Comparison of ENCODE assay signal across 9 cellular contexts in the genomic region with DNA sequence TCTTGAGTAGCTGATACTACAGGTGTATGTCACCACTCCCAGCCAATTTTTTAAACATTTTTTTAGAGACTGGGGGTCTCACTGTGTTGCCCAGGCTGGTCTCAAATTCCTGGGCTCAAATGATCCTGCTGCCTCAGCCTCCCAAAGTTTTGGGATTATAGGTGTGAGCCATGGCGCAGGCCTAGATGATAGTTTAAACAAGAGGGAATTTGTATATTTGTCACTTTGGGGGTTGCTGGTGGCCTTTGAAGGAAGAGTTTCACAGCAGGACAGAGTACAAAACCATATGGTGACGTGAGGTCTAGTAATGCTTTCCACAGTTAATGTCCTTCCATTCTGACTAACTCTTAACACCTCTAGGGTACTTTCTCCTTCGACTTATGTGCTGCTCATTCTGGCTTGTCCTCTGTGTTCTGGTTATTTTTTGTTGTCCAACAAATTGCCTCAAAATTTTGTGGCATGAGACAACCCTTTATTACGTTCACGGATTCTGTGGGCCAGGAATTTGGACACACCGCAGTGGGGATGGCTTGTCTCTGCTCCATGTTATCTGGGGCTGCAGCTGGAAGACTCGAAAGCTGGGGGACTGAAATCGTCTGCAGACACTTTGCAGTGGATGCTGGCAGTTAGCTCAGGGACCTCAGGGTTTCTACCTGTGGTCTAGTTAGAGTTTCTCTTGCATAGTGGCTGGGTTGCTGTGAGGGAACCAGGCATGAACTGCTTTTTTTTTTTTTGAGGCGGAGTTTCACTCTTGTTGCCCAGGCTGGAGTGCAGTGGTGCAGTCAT. TPM values are rescaled to one million over a fixed set of nuclear protein-coding genes. Genes with fewer than 3 reads are reported as not detected.
A peak's percentile ranks its signal among the peaks of the same experiment; 100 is the strongest.
DNase-seq lines count a peak whose midpoint lies in the region; ATAC-seq, FAIRE-seq and TF ChIP-seq lines count a peak whose summit lies in the region.
"Had no signal": no experiment of that assay in that cellular context is flagged by ENCODE, and none has a peak within 500 bp of the region (broad histone marks: within the 10 kb centered on the region; RNA-seq: fewer than 3 reads in every experiment).

No MANE protein-coding gene starts in this region.

- H3K4me3 ChIP-seq in endothelial cell of umbilical vein (replicated peaks in 1 of 3; ENCODE audit: insufficient read depth in 1 of 3, low read depth in 1 of 3, low read length in 3 of 3), result no peak overlapping the region

- TF ChIP-seq CTCF in endothelial cell of umbilical vein (IDR thresholded peaks at IDR 0.05; ENCODE audit: extremely low read depth in 1 of 2, insufficient read depth in 1 of 2, low read depth in 1 of 2, low read length in 2 of 2), result no peak

- H3K27ac Mint-ChIP-seq in effector memory CD8-positive, alpha-beta T cell, result no peak overlapping the region

- POLR2A ChIA-PET in endothelial cell of umbilical vein (lab: Charles Lee), result no interaction called here

- no peaks in the 10 kb centered on the region for H3K9me1 ChIP-seq in endothelial cell of umbilical vein (replicated peaks; ENCODE audit: control insufficient read depth, extremely low read depth, insufficient read depth, low read length)

- CTCF ChIA-PET in endothelial cell of umbilical vein (lab: Charles Lee), result interaction anchor here (0.8 to 1.9 kb wide), 5 partner anchors 15 to 53 kb away, joined by 3 to 8 read pairs (median 5); no protein-coding TSS in a partner anchor

- no peak overlapping the region for H2AFZ ChIP-seq in endothelial cell of umbilical vein (ENCODE audit: low read depth, low read length)

- intact Hi-C loops in endothelial cell of umbilical vein (cut with micrococcal nuclease), result no loop called here

- H4K20me1 ChIP-seq in endothelial cell of umbilical vein (replicated peaks; ENCODE audit: control insufficient read depth, extremely low read depth, insufficient read depth, low read length), result no peaks in the 10 kb centered on the region

- no peak for DNase-seq in endothelial cell of umbilical vein (ENCODE audit: low read depth, low spot score)
- DNase-seq in hepatic stellate cell (ENCODE audit: low spot score), result no peak
- no peak for DNase-seq in KG1 (lab: John Stamatoyannopoulos, UW)
- DNase-seq in effector memory CD8-positive, alpha-beta T cell, result no peak
- DNase-seq: NCI-H1092 treated with DMSO at 0.1 percent for 48 hours had no signal

- FAIRE-seq in endothelial cell of umbilical vein (lab: Jason Lieb, UNC), result peak; percentile 46

- H3K4me3 Mint-ChIP-seq in effector memory CD8-positive, alpha-beta T cell, result no peak overlapping the region

- H3K4me1 ChIP-seq in endothelial cell of umbilical vein (ENCODE audit: control insufficient read depth, extremely low read depth, insufficient read depth, low read length), result peaks cover 41% of the 10 kb centered on the region

- H3K9me3 Mint-ChIP-seq in effector memory CD8-positive, alpha-beta T cell, result no peaks in the 10 kb centered on the region

- ATAC-seq in GM18867 (IDR thresholded peaks at IDR 0.05; ENCODE audit: unreplicated experiment) (peak; percentile 76), GM21423 (IDR thresholded peaks at IDR 0.05; ENCODE audit: unreplicated experiment) (peak; percentile 61), HG03460 (IDR thresholded peaks at IDR 0.05; ENCODE audit: unreplicated experiment) (peak; percentile 51), HG03025 (IDR thresholded peaks at IDR 0.05; ENCODE audit: low FRiP score, unreplicated experiment) (no peak)
- ATAC-seq in effector memory CD8-positive, alpha-beta T cell (replicated peaks), result no peak

- peaks cover 0 to 8% of the 10 kb centered on the region in 2 donors for H3K27me3 Mint-ChIP-seq in effector memory CD8-positive, alpha-beta T cell

- H3K9ac ChIP-seq in endothelial cell of umbilical vein (replicated peaks; ENCODE audit: extremely low read depth, insufficient read depth, low read length), result no peak overlapping the region

- peaks cover 28 to 30% of the 10 kb centered on the region in 2 donors for H3K4me1 Mint-ChIP-seq in effector memory CD8-positive, alpha-beta T cell (ENCODE audit: low read depth in 2 of 2)

- H3K27me3 ChIP-seq in endothelial cell of umbilical vein (ENCODE audit: control insufficient read depth in 2 of 2, insufficient read depth in 2 of 2, low read length in 2 of 2), result no peaks in the 10 kb centered on the region

- H3K27ac ChIP-seq in endothelial cell of umbilical vein (ENCODE audit: insufficient read depth, low read depth, low read length), result no peak overlapping the region

- H3K9me3 ChIP-seq in endothelial cell of umbilical vein (replicated peaks; ENCODE audit: control insufficient read depth, insufficient read depth, low read length), result no peaks in the 10 kb centered on the region

- H3K4me2 ChIP-seq in endothelial cell of umbilical vein (ENCODE audit: insufficient read depth, low read length), result no peak overlapping the region

- no peak for TF ChIP-seq POLR2A in endothelial cell of umbilical vein (IDR thresholded peaks at IDR 0.05; ENCODE audit: low read depth, low read length)

- dilution Hi-C loops in endothelial cell of umbilical vein (cut with MboI; ENCODE audit: extremely low pct_ligation_motif_present, low sequenced_read_pairs), result no loop called here

- no peaks in the 10 kb centered on the region for H3K36me3 ChIP-seq in endothelial cell of umbilical vein (ENCODE audit: control insufficient read depth in 2 of 2, extremely low read depth in 1 of 2, insufficient read depth in 2 of 2, low read length in 2 of 2)

- BruUV-seq in endothelial cell of umbilical vein (replicated peaks; lab: Mats Ljungman, UMichigan), result no TSS peak

- H3K36me3 Mint-ChIP-seq in effector memory CD8-positive, alpha-beta T cell (ENCODE audit: insufficient read depth), result peaks cover 2% of the 10 kb centered on the region

- no peaks in the 10 kb centered on the region for H3K79me2 ChIP-seq in endothelial cell of umbilical vein (ENCODE audit: control insufficient read depth, insufficient read depth, low read length)

TF ChIP-seq in endothelial cell of umbilical vein, 7 proteins besides CTCF, POLR2A, EP300 and RAD21:
- no peak for TF ChIP-seq FOS (IDR thresholded peaks at IDR 0.05; ENCODE audit: borderline replicate concordance, insufficient read depth, low read length)
- TF ChIP-seq POLR2AphosphoS5 (IDR thresholded peaks at IDR 0.05; ENCODE audit: insufficient read depth, low read depth, low read length), result no peak

RNA-seq across cellular contexts. Expression of gene IER3, which starts 23.0 kb away (rescaled TPM):
- total RNA-seq in endothelial cell of umbilical vein, result 163 and 170 TPM in 2 replicates
- 344 and 468 TPM in 2 replicates for polyA plus RNA-seq in endothelial cell of umbilical vein
- polyA plus RNA-seq in endothelial cell of umbilical vein (2011; cell fraction: cytosol; rRNA removed), result 344 and 363 TPM in 2 replicates
- polyA plus RNA-seq in endothelial cell of umbilical vein (2011; cell fraction: nucleus; rRNA removed), result 547 and 658 TPM in 2 replicates
- polyA plus RNA-seq in endothelial cell of umbilical vein (2012), result 266 and 464 TPM in 2 replicates
- polyA minus RNA-seq in endothelial cell of umbilical vein, result 77.6 and 100 TPM in 2 replicates
- 38.7 TPM for polyA minus RNA-seq in endothelial cell of umbilical vein (2011; cell fraction: cytosol; rRNA and poly(A)+ RNA removed)
- 87.7 and 161 TPM in 2 replicates for polyA minus RNA-seq in endothelial cell of umbilical vein (2011; cell fraction: nucleus; rRNA and poly(A)+ RNA removed)

RNA-seq across cellular contexts. Expression of gene FLOT1, which starts 24.9 kb away (rescaled TPM):
- total RNA-seq in endothelial cell of umbilical vein, result 141 and 145 TPM in 2 replicates
- polyA plus RNA-seq in endothelial cell of umbilical vein, result 146 and 154 TPM in 2 replicates
- polyA plus RNA-seq in endothelial cell of umbilical vein (2011; cell fraction: cytosol; rRNA removed), result 146 and 167 TPM in 2 replicates
- 258 and 271 TPM in 2 replicates for polyA plus RNA-seq in endothelial cell of umbilical vein (2011; cell fraction: nucleus; rRNA removed)
- 59.6 and 86.3 TPM in 2 replicates for polyA plus RNA-seq in endothelial cell of umbilical vein (2012)
- polyA minus RNA-seq in endothelial cell of umbilical vein, result 122 and 136 TPM in 2 replicates
- 62.8 TPM for polyA minus RNA-seq in endothelial cell of umbilical vein (2011; cell fraction: cytosol; rRNA and poly(A)+ RNA removed)
- polyA minus RNA-seq in endothelial cell of umbilical vein (2011; cell fraction: nucleus; rRNA and poly(A)+ RNA removed), result 238 and 240 TPM in 2 replicates

RNA-seq across cellular contexts. Expression of gene TUBB, which starts 47.2 kb away (rescaled TPM):
- 1,243 and 1,276 TPM in 2 replicates for total RNA-seq in endothelial cell of umbilical vein
- polyA plus RNA-seq in endothelial cell of umbilical vein, result 1,408 and 1,437 TPM in 2 replicates
- 1,278 and 1,444 TPM in 2 replicates for polyA plus RNA-seq in endothelial cell of umbilical vein (2011; cell fraction: cytosol; rRNA removed)
- polyA plus RNA-seq in endothelial cell of umbilical vein (2011; cell fraction: nucleus; rRNA removed), result 567 and 602 TPM in 2 replicates
- polyA plus RNA-seq in endothelial cell of umbilical vein (2012), result 869 and 1,219 TPM in 2 replicates
- polyA minus RNA-seq in endothelial cell of umbilical vein, result 1,727 and 1,760 TPM in 2 replicates
- polyA minus RNA-seq in endothelial cell of umbilical vein (2011; cell fraction: cytosol; rRNA and poly(A)+ RNA removed), result 468 TPM
- 213 and 284 TPM in 2 replicates for polyA minus RNA-seq in endothelial cell of umbilical vein (2011; cell fraction: nucleus; rRNA and poly(A)+ RNA removed)

RNA-seq across cellular contexts. Expression of gene MDC1, which starts 50.3 kb away (rescaled TPM):
- 42.3 and 43.6 TPM in 2 replicates for total RNA-seq in endothelial cell of umbilical vein
- polyA plus RNA-seq in endothelial cell of umbilical vein, result 15.6 and 16.8 TPM in 2 replicates
- polyA plus RNA-seq in endothelial cell of umbilical vein (2011; cell fraction: cytosol; rRNA removed), result 13.0 and 13.4 TPM in 2 replicates
- polyA plus RNA-seq in endothelial cell of umbilical vein (2011; cell fraction: nucleus; rRNA removed), result 36.2 and 49.0 TPM in 2 replicates
- polyA plus RNA-seq in endothelial cell of umbilical vein (2012), result 16.8 and 20.4 TPM in 2 replicates
- 14.6 and 17.6 TPM in 2 replicates for polyA minus RNA-seq in endothelial cell of umbilical vein
- polyA minus RNA-seq in endothelial cell of umbilical vein (2011; cell fraction: cytosol; rRNA and poly(A)+ RNA removed), result 20.7 TPM
- polyA minus RNA-seq in endothelial cell of umbilical vein (2011; cell fraction: nucleus; rRNA and poly(A)+ RNA removed), result 11.9 and 14.6 TPM in 2 replicates

Comparison
In these comparisons a context has a peak if more than half of its experiments do, and no peak if none do; other contexts are left out.
1. ATAC-seq: peak in GM18867 (single experiment), GM21423 (single experiment) and HG03460 (single experiment); none in HG03025 (single experiment) and effector memory CD8-positive, alpha-beta T cell (single experiment).